8 cellular contexts compared by ENCODE assay signal in genomic region chr1:151060241-151061011, GRCh38. TPM values are rescaled to one million over a fixed set of nuclear protein-coding genes. Genes with fewer than 3 reads are reported as not detected.
DNase-seq lines count a peak whose midpoint lies in the region; ATAC-seq and TF ChIP-seq lines count a peak whose summit lies in the region.

Gene MLLT11 (plus strand): TSS chr1:151060397. CDS start chr1:151067225, 6,828 bp downstream.

- H3K27me3 ChIP-seq in foreskin keratinocyte, result no peaks in the 10 kb centered on the region

- H3K4me1 Mint-ChIP-seq in activated naive CD4-positive, alpha-beta T cell treated with anti-CD3 and anti-CD28 coated beads, Interleukin-2, amount 10 ng/mL, durations not matched to agents 7 days and 5 days, result peaks cover 32% of the 10 kb centered on the region
- H3K4me1 Mint-ChIP-seq in naive thymus-derived CD8-positive, alpha-beta T cell, result peaks cover 34 to 65% (median 43%) of the 10 kb centered on the region in 4 donors

- H3K36me3 Mint-ChIP-seq in activated naive CD4-positive, alpha-beta T cell treated with anti-CD3 and anti-CD28 coated beads, Interleukin-2, amount 10 ng/mL, durations not matched to agents 7 days and 5 days, result peaks cover 42% of the 10 kb centered on the region
- peaks cover 23 to 34% (median 27%) of the 10 kb centered on the region in 3 donors for H3K36me3 Mint-ChIP-seq in naive thymus-derived CD8-positive, alpha-beta T cell

- POLR2A ChIA-PET in naive thymus-derived CD8-positive, alpha-beta T cell (lab: Charles Lee), result interaction anchor here (0.6 to 10.8 kb wide), 10 partner anchors 10 to 103 kb away, joined by 3 to 264 read pairs (median 27); partner anchors contain the start of genes C1orf56, GABPB2, MINDY1 and TNFAIP8L2

- peak within 1 kb of the TSS; percentile 97 for H3K4me3 Mint-ChIP-seq in activated naive CD4-positive, alpha-beta T cell treated with anti-CD3 and anti-CD28 coated beads, Interleukin-2, amount 10 ng/mL, durations not matched to agents 7 days and 5 days
- H3K4me3 Mint-ChIP-seq in naive thymus-derived CD8-positive, alpha-beta T cell, result peak within 1 kb of the TSS; percentile 93 to 100 (median 98)

- peak; percentile 44 for DNase-seq in activated T-cell treated with anti-CD3 and anti-CD28 coated beads, Interleukin-2, amount 50 U/mL, for 1 hour
- DNase-seq in activated T-cell treated with anti-CD3 and anti-CD28 coated beads for 4 hours, result no peak
- peak; percentile 95 for DNase-seq in NCI-H345 treated with DMSO at 0.1 percent for 48 hours (lab: John Stamatoyannopoulos, UW; ENCODE audit: unreplicated experiment)
- DNase-seq in activated naive CD4-positive, alpha-beta T cell treated with anti-CD3 and anti-CD28 coated beads, Interleukin-2, amount 10 ng/mL, durations not matched to agents 7 days and 5 days, result peak; percentile 43
- peak in 1 of 2 donors; percentile 53 for DNase-seq in foreskin keratinocyte
- DNase-seq in naive thymus-derived CD8-positive, alpha-beta T cell, result peak in 5 of 10 donors; percentile 24 to 39 (median 33)

- peak; percentile 15 for ATAC-seq in foreskin keratinocyte
- no peak for ATAC-seq in naive thymus-derived CD8-positive, alpha-beta T cell
- no peak for ATAC-seq in GM18511 (IDR thresholded peaks at IDR 0.05; ENCODE audit: unreplicated experiment)
- ATAC-seq in HG02642 (IDR thresholded peaks at IDR 0.05; ENCODE audit: poor library complexity, unreplicated experiment), result no peak

- TF ChIP-seq CTCF in foreskin keratinocyte (conservative IDR thresholded peaks at IDR 0.05), result peak; percentile 8

- H3K27ac Mint-ChIP-seq in activated naive CD4-positive, alpha-beta T cell treated with anti-CD3 and anti-CD28 coated beads, Interleukin-2, amount 10 ng/mL, durations not matched to agents 7 days and 5 days, result peak within 1 kb of the TSS; percentile 98
- H3K27ac Mint-ChIP-seq in naive thymus-derived CD8-positive, alpha-beta T cell, result peak within 1 kb of the TSS; percentile 88 to 99 (median 96)

- CTCF ChIA-PET in activated naive CD4-positive, alpha-beta T cell treated with anti-CD3 and anti-CD28 coated beads, Interleukin-2, amount 10 ng/mL, durations not matched to agents 7 days and 5 days (lab: Charles Lee), result interaction anchor here (0.7 to 6.2 kb wide), 12 partner anchors 9 to 96 kb away, joined by 3 to 41 read pairs (median 4); partner anchors contain the start of genes C1orf56 and TNFAIP8L2

- no peaks in the 10 kb centered on the region for H3K9me3 Mint-ChIP-seq in activated naive CD4-positive, alpha-beta T cell treated with anti-CD3 and anti-CD28 coated beads, Interleukin-2, amount 10 ng/mL, durations not matched to agents 7 days and 5 days
- no peaks in the 10 kb centered on the region for H3K9me3 Mint-ChIP-seq in naive thymus-derived CD8-positive, alpha-beta T cell

- peak within 1 kb of the TSS; percentile 67 for H3K27ac ChIP-seq in foreskin keratinocyte

- H3K27me3 Mint-ChIP-seq in activated naive CD4-positive, alpha-beta T cell treated with anti-CD3 and anti-CD28 coated beads, Interleukin-2, amount 10 ng/mL, durations not matched to agents 7 days and 5 days, result peaks cover 5% of the 10 kb centered on the region
- no peaks in the 10 kb centered on the region for H3K27me3 Mint-ChIP-seq in naive thymus-derived CD8-positive, alpha-beta T cell

- H3K4me1 ChIP-seq in foreskin keratinocyte, result peaks cover 24% of the 10 kb centered on the region

RNA-seq across cellular contexts. Expression of gene MLLT11, which starts in this region (rescaled TPM):
- total RNA-seq in foreskin keratinocyte, result 5.8 and 7.8 TPM in 2 replicates
- 7.0 and 8.4 TPM in 2 replicates for polyA plus RNA-seq in foreskin keratinocyte
- total RNA-seq in naive thymus-derived CD8-positive, alpha-beta T cell, result 1 to 10 TPM; 4.9 to 5.8 TPM
- 1 to 10 TPM; 6.7 to 7.5 (median 7.4) TPM for polyA plus RNA-seq in naive thymus-derived CD8-positive, alpha-beta T cell
